2 cellular contexts compared by ENCODE assay signal in genomic region chr21:31698461-31698860, GRCh38.
A peak's percentile ranks its signal among the peaks of the same experiment; 100 is the strongest.
TF ChIP-seq lines count a peak whose summit lies in the region.

No MANE protein-coding gene starts in this region.

TF ChIP-seq in HEK293, 187 proteins besides CTCF, POLR2A, EP300 and RAD21:
- TF ChIP-seq ZNF10 (tag by site-specific recombination; IDR thresholded peaks at IDR 0.05) (peak; percentile 98), ZNF138 (tag by site-specific recombination; IDR thresholded peaks at IDR 0.05; ENCODE audit: borderline replicate concordance) (no peak), ZNF76 (tag by site-specific recombination; IDR thresholded peaks at IDR 0.05; ENCODE audit: borderline replicate concordance, low read depth) (no peak), ZNF792 (tag by site-specific recombination; IDR thresholded peaks at IDR 0.05) (no peak), ZNF169 (tag by site-specific recombination; IDR thresholded peaks at IDR 0.05) (no peak), ZNF302 (tag by site-specific recombination; IDR thresholded peaks at IDR 0.05; ENCODE audit: low read depth) (no peak), ZNF624 (tag by site-specific recombination; IDR thresholded peaks at IDR 0.05) (no peak)
- TF ChIP-seq, protein P1, sequence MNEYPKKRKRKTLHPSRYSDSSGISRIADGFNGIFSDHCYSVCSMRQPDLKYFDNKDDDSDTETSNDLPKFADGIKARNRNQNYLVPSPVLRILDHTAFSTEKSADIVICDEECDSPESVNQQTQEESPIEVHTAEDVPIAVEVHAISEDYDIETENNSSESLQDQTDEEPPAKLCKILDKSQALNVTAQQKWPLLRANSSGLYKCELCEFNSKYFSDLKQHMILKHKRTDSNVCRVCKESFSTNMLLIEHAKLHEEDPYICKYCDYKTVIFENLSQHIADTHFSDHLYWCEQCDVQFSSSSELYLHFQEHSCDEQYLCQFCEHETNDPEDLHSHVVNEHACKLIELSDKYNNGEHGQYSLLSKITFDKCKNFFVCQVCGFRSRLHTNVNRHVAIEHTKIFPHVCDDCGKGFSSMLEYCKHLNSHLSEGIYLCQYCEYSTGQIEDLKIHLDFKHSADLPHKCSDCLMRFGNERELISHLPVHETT (tag by site-specific recombination; IDR thresholded peaks at IDR 0.05), result no peak
- TF ChIP-seq, protein P2, sequence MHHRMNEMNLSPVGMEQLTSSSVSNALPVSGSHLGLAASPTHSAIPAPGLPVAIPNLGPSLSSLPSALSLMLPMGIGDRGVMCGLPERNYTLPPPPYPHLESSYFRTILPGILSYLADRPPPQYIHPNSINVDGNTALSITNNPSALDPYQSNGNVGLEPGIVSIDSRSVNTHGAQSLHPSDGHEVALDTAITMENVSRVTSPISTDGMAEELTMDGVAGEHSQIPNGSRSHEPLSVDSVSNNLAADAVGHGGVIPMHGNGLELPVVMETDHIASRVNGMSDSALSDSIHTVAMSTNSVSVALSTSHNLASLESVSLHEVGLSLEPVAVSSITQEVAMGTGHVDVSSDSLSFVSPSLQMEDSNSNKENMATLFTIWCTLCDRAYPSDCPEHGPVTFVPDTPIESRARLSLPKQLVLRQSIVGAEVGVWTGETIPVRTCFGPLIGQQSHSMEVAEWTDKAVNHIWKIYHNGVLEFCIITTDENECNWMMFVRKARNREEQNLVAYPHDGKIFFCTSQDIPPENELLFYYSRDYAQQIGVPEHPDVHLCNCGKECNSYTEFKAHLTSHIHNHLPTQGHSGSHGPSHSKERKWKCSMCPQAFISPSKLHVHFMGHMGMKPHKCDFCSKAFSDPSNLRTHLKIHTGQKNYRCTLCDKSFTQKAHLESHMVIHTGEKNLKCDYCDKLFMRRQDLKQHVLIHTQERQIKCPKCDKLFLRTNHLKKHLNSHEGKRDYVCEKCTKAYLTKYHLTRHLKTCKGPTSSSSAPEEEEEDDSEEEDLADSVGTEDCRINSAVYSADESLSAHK (tag by site-specific recombination; IDR thresholded peaks at IDR 0.05), result no peak

TF ChIP-seq in K562, 482 proteins besides CTCF, POLR2A, EP300 and RAD21:
- TF ChIP-seq ZNF707 (CRISPR knock-in tag; conservative IDR thresholded peaks at IDR 0.05) (no peak), GABPB1 (CRISPR knock-in tag; IDR thresholded peaks at IDR 0.05) (no peak), FOXA3 (CRISPR knock-in tag; conservative IDR thresholded peaks at IDR 0.05 in 1 of 2, IDR thresholded peaks at IDR 0.05 in 1 of 2) (no peak), NCOA1 (IDR thresholded peaks at IDR 0.05; ENCODE audit: low read depth) (no peak), ZNF217 (CRISPR knock-in tag; IDR thresholded peaks at IDR 0.05) (no peak), ZNF134 (CRISPR knock-in tag; conservative IDR thresholded peaks at IDR 0.05) (peak; percentile 78)
